ENCODE assay signal across 1 cellular context in the genomic region with DNA sequence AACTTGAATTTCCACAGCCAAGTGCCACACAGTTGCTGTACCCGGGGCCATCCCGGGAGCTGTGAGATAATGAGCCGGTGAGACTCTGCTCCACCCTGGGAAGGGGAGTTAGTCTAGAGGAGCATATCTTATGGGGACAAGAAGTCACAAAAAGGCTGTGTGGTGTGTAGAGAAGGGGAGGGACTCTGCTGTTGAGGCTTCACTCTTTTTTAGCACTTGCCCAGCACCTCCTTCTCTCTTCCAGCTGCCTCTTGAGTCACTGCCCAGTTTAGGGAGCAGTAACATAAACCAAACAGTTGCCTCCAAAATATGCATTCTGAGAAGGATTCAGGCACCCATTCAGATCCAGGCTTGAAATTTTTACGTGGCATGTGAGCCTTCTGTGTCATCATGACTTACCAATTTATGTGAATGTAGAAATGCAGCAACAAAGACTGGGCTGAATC.
TF ChIP-seq lines count a peak whose summit lies in the region.

No MANE protein-coding gene starts in this region.

TF ChIP-seq in K562, 482 proteins besides CTCF, POLR2A, EP300 and RAD21 (continued from another document and continues in another):
- TF ChIP-seq, protein P1, sequence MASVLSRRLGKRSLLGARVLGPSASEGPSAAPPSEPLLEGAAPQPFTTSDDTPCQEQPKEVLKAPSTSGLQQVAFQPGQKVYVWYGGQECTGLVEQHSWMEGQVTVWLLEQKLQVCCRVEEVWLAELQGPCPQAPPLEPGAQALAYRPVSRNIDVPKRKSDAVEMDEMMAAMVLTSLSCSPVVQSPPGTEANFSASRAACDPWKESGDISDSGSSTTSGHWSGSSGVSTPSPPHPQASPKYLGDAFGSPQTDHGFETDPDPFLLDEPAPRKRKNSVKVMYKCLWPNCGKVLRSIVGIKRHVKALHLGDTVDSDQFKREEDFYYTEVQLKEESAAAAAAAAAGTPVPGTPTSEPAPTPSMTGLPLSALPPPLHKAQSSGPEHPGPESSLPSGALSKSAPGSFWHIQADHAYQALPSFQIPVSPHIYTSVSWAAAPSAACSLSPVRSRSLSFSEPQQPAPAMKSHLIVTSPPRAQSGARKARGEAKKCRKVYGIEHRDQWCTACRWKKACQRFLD (CRISPR knock-in tag; IDR thresholded peaks at IDR 0.05) = peak; percentile 2; the same call in 1 of the 2 replicates
- TF ChIP-seq STAT5B (CRISPR knock-in tag; IDR thresholded peaks at IDR 0.05) (no peak), GTF2A2 (tag; IDR thresholded peaks at IDR 0.05) (no peak), SRSF9 (IDR thresholded peaks at IDR 0.05; ENCODE audit: borderline replicate concordance, low read depth, low read length) (no peak), MCM3 (IDR thresholded peaks at IDR 0.05) (no peak), E2F3 (CRISPR knock-in tag; IDR thresholded peaks at IDR 0.05) (no peak), MTA3 (IDR thresholded peaks at IDR 0.05; ENCODE audit: borderline replicate concordance) (no peak), HDAC6 (IDR thresholded peaks at IDR 0.05; ENCODE audit: low read depth, low read length) (no peak), SMARCA5 (IDR thresholded peaks at IDR 0.05) (0 out of 2 replicates have a peak, but pooled peaks have one; percentile 3), HMG20B (CRISPR knock-in tag; IDR thresholded peaks at IDR 0.05) (no peak), MAFF (IDR thresholded peaks at IDR 0.05; ENCODE audit: low read length) (peak; percentile 37; the same call in 1 of the 2 replicates), SRSF3 (IDR thresholded peaks at IDR 0.05; ENCODE audit: insufficient read depth, low read length) (no peak), RBM14 (IDR thresholded peaks at IDR 0.05; ENCODE audit: borderline replicate concordance, insufficient read depth, low read depth, low read length) (no peak), SMAD1 (IDR thresholded peaks at IDR 0.05; ENCODE audit: low read depth, low read length, partially characterized antibody) (no peak), SMAD4 (CRISPR knock-in tag; conservative IDR thresholded peaks at IDR 0.05) (no peak), ZNF384 (IDR thresholded peaks at IDR 0.05; ENCODE audit: low read depth, low read length) (no peak), FOXM1 (IDR thresholded peaks at IDR 0.05; ENCODE audit: low read depth) (no peak), FOXM1 (CRISPR knock-in tag; IDR thresholded peaks at IDR 0.05; ENCODE audit: low read depth) (no peak; the same call in 1 of the 2 replicates), CTBP1 (IDR thresholded peaks at IDR 0.05; ENCODE audit: borderline replicate concordance) (no peak), DMBX1 (CRISPR knock-in tag; IDR thresholded peaks at IDR 0.05; ENCODE audit: borderline replicate concordance) (no peak), U2AF1 (optimal IDR thresholded peaks at IDR 0.05; ENCODE audit: low read depth, low read length) (no peak), ZNF551 (CRISPR knock-in tag; IDR thresholded peaks at IDR 0.05) (no peak), SAFB (IDR thresholded peaks at IDR 0.05; ENCODE audit: borderline replicate concordance, low read depth, low read length) (no peak), POLR2AphosphoS2 (IDR thresholded peaks at IDR 0.05; ENCODE audit: low read length) (no peak)
- TF ChIP-seq, protein P2, sequence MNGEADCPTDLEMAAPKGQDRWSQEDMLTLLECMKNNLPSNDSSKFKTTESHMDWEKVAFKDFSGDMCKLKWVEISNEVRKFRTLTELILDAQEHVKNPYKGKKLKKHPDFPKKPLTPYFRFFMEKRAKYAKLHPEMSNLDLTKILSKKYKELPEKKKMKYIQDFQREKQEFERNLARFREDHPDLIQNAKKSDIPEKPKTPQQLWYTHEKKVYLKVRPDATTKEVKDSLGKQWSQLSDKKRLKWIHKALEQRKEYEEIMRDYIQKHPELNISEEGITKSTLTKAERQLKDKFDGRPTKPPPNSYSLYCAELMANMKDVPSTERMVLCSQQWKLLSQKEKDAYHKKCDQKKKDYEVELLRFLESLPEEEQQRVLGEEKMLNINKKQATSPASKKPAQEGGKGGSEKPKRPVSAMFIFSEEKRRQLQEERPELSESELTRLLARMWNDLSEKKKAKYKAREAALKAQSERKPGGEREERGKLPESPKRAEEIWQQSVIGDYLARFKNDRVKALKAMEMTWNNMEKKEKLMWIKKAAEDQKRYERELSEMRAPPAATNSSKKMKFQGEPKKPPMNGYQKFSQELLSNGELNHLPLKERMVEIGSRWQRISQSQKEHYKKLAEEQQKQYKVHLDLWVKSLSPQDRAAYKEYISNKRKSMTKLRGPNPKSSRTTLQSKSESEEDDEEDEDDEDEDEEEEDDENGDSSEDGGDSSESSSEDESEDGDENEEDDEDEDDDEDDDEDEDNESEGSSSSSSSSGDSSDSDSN (IDR thresholded peaks at IDR 0.05; ENCODE audit: borderline replicate concordance in 1 of 2, low read depth in 2 of 2, low read length in 2 of 2) = no peak
- TF ChIP-seq, protein P3, sequence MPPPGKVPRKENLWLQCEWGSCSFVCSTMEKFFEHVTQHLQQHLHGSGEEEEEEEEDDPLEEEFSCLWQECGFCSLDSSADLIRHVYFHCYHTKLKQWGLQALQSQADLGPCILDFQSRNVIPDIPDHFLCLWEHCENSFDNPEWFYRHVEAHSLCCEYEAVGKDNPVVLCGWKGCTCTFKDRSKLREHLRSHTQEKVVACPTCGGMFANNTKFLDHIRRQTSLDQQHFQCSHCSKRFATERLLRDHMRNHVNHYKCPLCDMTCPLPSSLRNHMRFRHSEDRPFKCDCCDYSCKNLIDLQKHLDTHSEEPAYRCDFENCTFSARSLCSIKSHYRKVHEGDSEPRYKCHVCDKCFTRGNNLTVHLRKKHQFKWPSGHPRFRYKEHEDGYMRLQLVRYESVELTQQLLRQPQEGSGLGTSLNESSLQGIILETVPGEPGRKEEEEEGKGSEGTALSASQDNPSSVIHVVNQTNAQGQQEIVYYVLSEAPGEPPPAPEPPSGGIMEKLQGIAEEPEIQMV (tag; conservative IDR thresholded peaks at IDR 0.05; ENCODE audit: low read depth) = no peak
- TF ChIP-seq, protein P4, sequence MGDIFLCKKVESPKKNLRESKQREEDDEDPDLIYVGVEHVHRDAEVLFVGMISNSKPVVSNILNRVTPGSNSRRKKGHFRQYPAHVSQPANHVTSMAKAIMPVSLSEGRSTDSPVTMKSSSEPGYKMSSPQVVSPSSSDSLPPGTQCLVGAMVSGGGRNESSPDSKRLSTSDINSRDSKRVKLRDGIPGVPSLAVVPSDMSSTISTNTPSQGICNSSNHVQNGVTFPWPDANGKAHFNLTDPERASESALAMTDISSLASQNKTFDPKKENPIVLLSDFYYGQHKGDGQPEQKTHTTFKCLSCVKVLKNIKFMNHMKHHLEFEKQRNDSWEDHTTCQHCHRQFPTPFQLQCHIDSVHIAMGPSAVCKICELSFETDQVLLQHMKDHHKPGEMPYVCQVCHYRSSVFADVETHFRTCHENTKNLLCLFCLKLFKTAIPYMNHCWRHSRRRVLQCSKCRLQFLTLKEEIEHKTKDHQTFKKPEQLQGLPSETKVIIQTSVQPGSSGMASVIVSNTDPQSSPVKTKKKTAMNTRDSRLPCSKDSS (IDR thresholded peaks at IDR 0.05; ENCODE audit: low read depth, partially characterized antibody) = no peak
- TF ChIP-seq, protein P5, sequence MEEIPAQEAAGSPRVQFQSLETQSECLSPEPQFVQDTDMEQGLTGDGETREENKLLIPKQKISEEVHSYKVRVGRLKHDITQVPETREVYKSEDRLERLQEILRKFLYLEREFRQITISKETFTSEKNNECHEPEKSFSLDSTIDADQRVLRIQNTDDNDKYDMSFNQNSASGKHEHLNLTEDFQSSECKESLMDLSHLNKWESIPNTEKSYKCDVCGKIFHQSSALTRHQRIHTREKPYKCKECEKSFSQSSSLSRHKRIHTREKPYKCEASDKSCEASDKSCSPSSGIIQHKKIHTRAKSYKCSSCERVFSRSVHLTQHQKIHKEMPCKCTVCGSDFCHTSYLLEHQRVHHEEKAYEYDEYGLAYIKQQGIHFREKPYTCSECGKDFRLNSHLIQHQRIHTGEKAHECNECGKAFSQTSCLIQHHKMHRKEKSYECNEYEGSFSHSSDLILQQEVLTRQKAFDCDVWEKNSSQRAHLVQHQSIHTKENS (CRISPR knock-in tag; IDR thresholded peaks at IDR 0.05) = no peak
- TF ChIP-seq, protein P6, sequence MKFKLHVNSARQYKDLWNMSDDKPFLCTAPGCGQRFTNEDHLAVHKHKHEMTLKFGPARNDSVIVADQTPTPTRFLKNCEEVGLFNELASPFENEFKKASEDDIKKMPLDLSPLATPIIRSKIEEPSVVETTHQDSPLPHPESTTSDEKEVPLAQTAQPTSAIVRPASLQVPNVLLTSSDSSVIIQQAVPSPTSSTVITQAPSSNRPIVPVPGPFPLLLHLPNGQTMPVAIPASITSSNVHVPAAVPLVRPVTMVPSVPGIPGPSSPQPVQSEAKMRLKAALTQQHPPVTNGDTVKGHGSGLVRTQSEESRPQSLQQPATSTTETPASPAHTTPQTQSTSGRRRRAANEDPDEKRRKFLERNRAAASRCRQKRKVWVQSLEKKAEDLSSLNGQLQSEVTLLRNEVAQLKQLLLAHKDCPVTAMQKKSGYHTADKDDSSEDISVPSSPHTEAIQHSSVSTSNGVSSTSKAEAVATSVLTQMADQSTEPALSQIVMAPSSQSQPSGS (CRISPR knock-in tag; IDR thresholded peaks at IDR 0.05) = no peak
- TF ChIP-seq, protein P7, sequence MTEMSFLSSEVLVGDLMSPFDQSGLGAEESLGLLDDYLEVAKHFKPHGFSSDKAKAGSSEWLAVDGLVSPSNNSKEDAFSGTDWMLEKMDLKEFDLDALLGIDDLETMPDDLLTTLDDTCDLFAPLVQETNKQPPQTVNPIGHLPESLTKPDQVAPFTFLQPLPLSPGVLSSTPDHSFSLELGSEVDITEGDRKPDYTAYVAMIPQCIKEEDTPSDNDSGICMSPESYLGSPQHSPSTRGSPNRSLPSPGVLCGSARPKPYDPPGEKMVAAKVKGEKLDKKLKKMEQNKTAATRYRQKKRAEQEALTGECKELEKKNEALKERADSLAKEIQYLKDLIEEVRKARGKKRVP (CRISPR knock-in tag; IDR thresholded peaks at IDR 0.05) = 0 out of 2 replicates have a peak, but pooled peaks have one; percentile 21
- TF ChIP-seq, protein P8, sequence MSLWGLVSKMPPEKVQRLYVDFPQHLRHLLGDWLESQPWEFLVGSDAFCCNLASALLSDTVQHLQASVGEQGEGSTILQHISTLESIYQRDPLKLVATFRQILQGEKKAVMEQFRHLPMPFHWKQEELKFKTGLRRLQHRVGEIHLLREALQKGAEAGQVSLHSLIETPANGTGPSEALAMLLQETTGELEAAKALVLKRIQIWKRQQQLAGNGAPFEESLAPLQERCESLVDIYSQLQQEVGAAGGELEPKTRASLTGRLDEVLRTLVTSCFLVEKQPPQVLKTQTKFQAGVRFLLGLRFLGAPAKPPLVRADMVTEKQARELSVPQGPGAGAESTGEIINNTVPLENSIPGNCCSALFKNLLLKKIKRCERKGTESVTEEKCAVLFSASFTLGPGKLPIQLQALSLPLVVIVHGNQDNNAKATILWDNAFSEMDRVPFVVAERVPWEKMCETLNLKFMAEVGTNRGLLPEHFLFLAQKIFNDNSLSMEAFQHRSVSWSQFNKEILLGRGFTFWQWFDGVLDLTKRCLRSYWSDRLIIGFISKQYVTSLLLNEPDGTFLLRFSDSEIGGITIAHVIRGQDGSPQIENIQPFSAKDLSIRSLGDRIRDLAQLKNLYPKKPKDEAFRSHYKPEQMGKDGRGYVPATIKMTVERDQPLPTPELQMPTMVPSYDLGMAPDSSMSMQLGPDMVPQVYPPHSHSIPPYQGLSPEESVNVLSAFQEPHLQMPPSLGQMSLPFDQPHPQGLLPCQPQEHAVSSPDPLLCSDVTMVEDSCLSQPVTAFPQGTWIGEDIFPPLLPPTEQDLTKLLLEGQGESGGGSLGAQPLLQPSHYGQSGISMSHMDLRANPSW (CRISPR knock-in tag; IDR thresholded peaks at IDR 0.05) = no peak
- TF ChIP-seq, protein P9, sequence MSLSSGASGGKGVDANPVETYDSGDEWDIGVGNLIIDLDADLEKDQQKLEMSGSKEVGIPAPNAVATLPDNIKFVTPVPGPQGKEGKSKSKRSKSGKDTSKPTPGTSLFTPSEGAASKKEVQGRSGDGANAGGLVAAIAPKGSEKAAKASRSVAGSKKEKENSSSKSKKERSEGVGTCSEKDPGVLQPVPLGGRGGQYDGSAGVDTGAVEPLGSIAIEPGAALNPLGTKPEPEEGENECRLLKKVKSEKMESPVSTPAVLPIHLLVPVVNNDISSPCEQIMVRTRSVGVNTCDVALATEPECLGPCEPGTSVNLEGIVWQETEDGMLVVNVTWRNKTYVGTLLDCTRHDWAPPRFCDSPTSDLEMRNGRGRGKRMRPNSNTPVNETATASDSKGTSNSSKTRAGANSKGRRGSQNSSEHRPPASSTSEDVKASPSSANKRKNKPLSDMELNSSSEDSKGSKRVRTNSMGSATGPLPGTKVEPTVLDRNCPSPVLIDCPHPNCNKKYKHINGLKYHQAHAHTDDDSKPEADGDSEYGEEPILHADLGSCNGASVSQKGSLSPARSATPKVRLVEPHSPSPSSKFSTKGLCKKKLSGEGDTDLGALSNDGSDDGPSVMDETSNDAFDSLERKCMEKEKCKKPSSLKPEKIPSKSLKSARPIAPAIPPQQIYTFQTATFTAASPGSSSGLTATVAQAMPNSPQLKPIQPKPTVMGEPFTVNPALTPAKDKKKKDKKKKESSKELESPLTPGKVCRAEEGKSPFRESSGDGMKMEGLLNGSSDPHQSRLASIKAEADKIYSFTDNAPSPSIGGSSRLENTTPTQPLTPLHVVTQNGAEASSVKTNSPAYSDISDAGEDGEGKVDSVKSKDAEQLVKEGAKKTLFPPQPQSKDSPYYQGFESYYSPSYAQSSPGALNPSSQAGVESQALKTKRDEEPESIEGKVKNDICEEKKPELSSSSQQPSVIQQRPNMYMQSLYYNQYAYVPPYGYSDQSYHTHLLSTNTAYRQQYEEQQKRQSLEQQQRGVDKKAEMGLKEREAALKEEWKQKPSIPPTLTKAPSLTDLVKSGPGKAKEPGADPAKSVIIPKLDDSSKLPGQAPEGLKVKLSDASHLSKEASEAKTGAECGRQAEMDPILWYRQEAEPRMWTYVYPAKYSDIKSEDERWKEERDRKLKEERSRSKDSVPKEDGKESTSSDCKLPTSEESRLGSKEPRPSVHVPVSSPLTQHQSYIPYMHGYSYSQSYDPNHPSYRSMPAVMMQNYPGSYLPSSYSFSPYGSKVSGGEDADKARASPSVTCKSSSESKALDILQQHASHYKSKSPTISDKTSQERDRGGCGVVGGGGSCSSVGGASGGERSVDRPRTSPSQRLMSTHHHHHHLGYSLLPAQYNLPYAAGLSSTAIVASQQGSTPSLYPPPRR (CRISPR knock-in tag; IDR thresholded peaks at IDR 0.05; ENCODE audit: borderline replicate concordance) = no peak
